ENCODE assay signal across 26 cellular contexts in genomic region chr7:120947980-120948379, GRCh38. TPM values are rescaled to one million over a fixed set of nuclear protein-coding genes. Genes with fewer than 3 reads are reported as not detected.
"Had no signal": no experiment of that assay in that cellular context is flagged by ENCODE, and none has a peak within 500 bp of the region (broad histone marks: within the 10 kb centered on the region; RNA-seq: fewer than 3 reads in every experiment).

No MANE protein-coding gene starts in this region.

- H3K4me3 ChIP-seq: Peyer's patch, SJCRH30 had no signal

- H3K9me2 ChIP-seq: SK-N-SH had no signal

- H3K4me3 Mint-ChIP-seq: activated CD4-positive, alpha-beta memory T cell treated with anti-CD3 and anti-CD28 coated beads for 36 hours; activated CD4-positive, alpha-beta T cell treated with anti-CD3 and anti-CD28 coated beads, Interleukin-2, amount 10 ng/mL, durations not matched to agents 7 days and 5 days; activated naive CD4-positive, alpha-beta T cell treated with anti-CD3 and anti-CD28 coated beads, Interleukin-2, amount 10 ng/mL, durations not matched to agents 7 days and 5 days; activated naive CD8-positive, alpha-beta T cell treated with anti-CD3 and anti-CD28 coated beads for 36 hours; activated T-cell treated with anti-CD3 and anti-CD28 coated beads, Interleukin-2, amount 50 U/mL, for 4 hours; WTC11 had no signal

- H3K27ac ChIP-seq: KMS-11, Peyer's patch, RWPE1, SJCRH30 had no signal

- H3K27ac Mint-ChIP-seq: activated CD4-positive, alpha-beta memory T cell treated with anti-CD3 and anti-CD28 coated beads for 36 hours; activated CD4-positive, alpha-beta T cell treated with anti-CD3 and anti-CD28 coated beads, Interleukin-2, amount 10 ng/mL, durations not matched to agents 7 days and 5 days; activated naive CD4-positive, alpha-beta T cell treated with anti-CD3 and anti-CD28 coated beads, Interleukin-2, amount 10 ng/mL, durations not matched to agents 7 days and 5 days; activated naive CD8-positive, alpha-beta T cell treated with anti-CD3 and anti-CD28 coated beads for 36 hours; WTC11 had no signal

- FAIRE-seq: colon had no signal

- H3K4me2 ChIP-seq: KMS-11, SK-N-SH had no signal

- H3K9me3 ChIP-seq: Peyer's patch, SJCRH30, SK-N-SH had no signal

- H3K36me3 ChIP-seq: Peyer's patch had no signal

- H3K9me3 Mint-ChIP-seq: activated CD4-positive, alpha-beta memory T cell treated with anti-CD3 and anti-CD28 coated beads for 36 hours; activated CD4-positive, alpha-beta T cell treated with anti-CD3 and anti-CD28 coated beads, Interleukin-2, amount 10 ng/mL, durations not matched to agents 7 days and 5 days; activated naive CD4-positive, alpha-beta T cell treated with anti-CD3 and anti-CD28 coated beads, Interleukin-2, amount 10 ng/mL, durations not matched to agents 7 days and 5 days; activated naive CD8-positive, alpha-beta T cell treated with anti-CD3 and anti-CD28 coated beads for 36 hours; activated T-cell treated with anti-CD3 and anti-CD28 coated beads, Interleukin-2, amount 50 U/mL, for 4 hours; WTC11 had no signal

- H3K9ac ChIP-seq: KMS-11, SK-N-SH had no signal

- DNase-seq: activated CD4-positive, alpha-beta memory T cell treated with anti-CD3 and anti-CD28 coated beads for 36 hours; activated CD4-positive, alpha-beta T cell treated with anti-CD3 and anti-CD28 coated beads, Interleukin-2, amount 10 ng/mL, durations not matched to agents 7 days and 5 days; activated CD4-positive, CD25-positive, alpha-beta regulatory T cell treated with anti-CD3 and anti-CD28 coated beads, Interleukin-2, amount 50 U/mL, for 72 hours; activated CD8-positive, alpha-beta memory T cell treated with anti-CD3 and anti-CD28 coated beads for 24 hours; activated gamma-delta T cell treated with Interleukin-2 at 50 U/mL for 16 hours; activated naive CD4-positive, alpha-beta T cell treated with anti-CD3 and anti-CD28 coated beads, Interleukin-2, amount 10 ng/mL, durations not matched to agents 7 days and 5 days; activated naive CD8-positive, alpha-beta T cell treated with anti-CD3 and anti-CD28 coated beads for 36 hours; activated T-cell treated with anti-CD3 and anti-CD28 coated beads, Interleukin-2, amount 50 U/mL, for 4 hours; cerebellar nuclear complex; NCI-H1092; NCI-H1930; NCI-H2227 treated with DMSO at 0.1 percent for 48 hours; NCI-H446 treated with DMSO at 0.1 percent for 48 hours; NCI-H524 treated with DMSO at 0.1 percent for 48 hours; NCI-H774; NK-92 treated with Interleukin-12 subunit alpha and Interleukin-12 subunit beta, amount 100 ng/mL, for 24 hours; Peyer's patch; Right ventricle myocardium superior; SJCRH30; SK-N-SH had no signal

RNA-seq across cellular contexts. Expression of gene CPED1, which starts 40.5 kb away (rescaled TPM):
- total RNA-seq: activated CD4-positive, alpha-beta memory T cell treated with anti-CD3 and anti-CD28 coated beads for 36 hours; activated naive CD8-positive, alpha-beta T cell treated with anti-CD3 and anti-CD28 coated beads for 36 hours; MCF 10A; T-helper 1 cell treated with Interleukin-12 subunit alpha and Interleukin-12 subunit beta and Interleukin-4 antibody, amounts not matched to agents 30 ng/mL and 1 ng/mL, for 36 hours had no signal
